19 cellular contexts compared by ENCODE assay signal in the genomic region with DNA sequence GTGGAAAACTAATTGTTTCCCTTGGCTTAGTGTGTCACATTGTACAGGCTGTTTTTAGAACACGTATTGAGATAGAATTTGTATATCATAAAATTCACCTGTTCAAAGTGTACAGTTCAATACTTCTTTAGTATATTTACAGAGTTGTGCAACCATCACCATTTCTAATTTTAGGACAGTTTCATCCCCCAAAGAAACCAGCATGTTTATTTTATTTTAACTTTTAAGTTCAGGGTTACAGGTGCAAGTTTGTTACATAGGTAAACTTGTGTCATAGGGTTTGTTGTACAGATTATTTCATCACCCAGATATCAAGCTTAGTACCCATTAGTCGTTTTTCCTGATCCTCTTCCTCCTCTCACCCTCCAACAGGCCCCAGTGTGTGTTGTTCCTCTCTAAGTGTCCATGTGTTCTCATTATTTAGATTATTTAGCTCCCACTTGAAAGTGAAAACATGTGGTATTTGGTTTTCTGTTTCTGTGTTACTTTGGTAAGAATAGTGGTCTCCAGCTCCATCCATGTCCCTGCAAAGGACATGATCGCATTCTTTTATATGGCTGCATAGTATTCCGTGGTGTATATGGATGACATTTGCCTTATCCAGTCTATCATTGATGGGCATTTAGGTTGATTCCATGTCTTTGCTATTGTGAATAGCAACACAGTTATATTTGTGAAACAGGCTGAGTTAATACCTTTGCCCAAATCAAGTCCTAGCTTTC. TPM values are rescaled to one million over a fixed set of nuclear protein-coding genes. Genes with fewer than 3 reads are reported as not detected.
"Had no signal": no experiment of that assay in that cellular context is flagged by ENCODE, and none has a peak within 500 bp of the region (broad histone marks: within the 10 kb centered on the region; RNA-seq: fewer than 3 reads in every experiment).

No MANE protein-coding gene starts in this region.

- H3K4me3 ChIP-seq: lung, tibial artery, uterus had no signal

- H3K4me3 Mint-ChIP-seq: activated naive CD8-positive, alpha-beta T cell treated with anti-CD3 and anti-CD28 coated beads, Interleukin-2, amount 50 U/mL, for 24 hours; stimulated activated memory B cell treated with anti-CD40 and anti-IgM and Interleukin-4, amounts not matched to agents 10 μg/mL and 1 μg/mL and 100 μg/mL, for 72 hours; T-cell had no signal

- H3K36me3 Mint-ChIP-seq: stimulated activated memory B cell treated with anti-CD40 and anti-IgM and Interleukin-4, amounts not matched to agents 10 μg/mL and 1 μg/mL and 100 μg/mL, for 72 hours; T-cell had no signal

- H3K9me3 ChIP-seq: tibial artery, uterus had no signal

- H3K4me1 Mint-ChIP-seq: activated naive CD8-positive, alpha-beta T cell treated with anti-CD3 and anti-CD28 coated beads, Interleukin-2, amount 50 U/mL, for 24 hours; stimulated activated memory B cell treated with anti-CD40 and anti-IgM and Interleukin-4, amounts not matched to agents 10 μg/mL and 1 μg/mL and 100 μg/mL, for 72 hours; T-cell had no signal

- H3K27ac ChIP-seq: tibial artery, uterus had no signal

- DNase-seq: activated CD4-positive, alpha-beta T cell treated with anti-CD3 and anti-CD28 coated beads, Interleukin-2, amount 50 U/mL, for 1 hour; activated CD8-positive, alpha-beta memory T cell treated with anti-CD3 and anti-CD28 coated beads for 24 hours; activated naive CD4-positive, alpha-beta T cell treated with Interleukin-2 at 50 U/mL for 16 hours; activated naive CD8-positive, alpha-beta T cell treated with anti-CD3 and anti-CD28 coated beads, Interleukin-2, amount 50 U/mL, for 24 hours; kidney glomerular epithelial cell; midbrain; stimulated activated CD4-positive, alpha-beta T cell treated with anti-CD3 and anti-CD28 coated beads, Interleukin-2, amount 100 ng/mL, for 48 hours; T-cell; T-helper 9 cell; tibial artery; uterus had no signal

- ATAC-seq: activated CD4-positive, CD25-positive, alpha-beta regulatory T cell treated with anti-CD3 and anti-CD28 coated beads, Interleukin-2, amount 50 U/mL, for 24 hours; activated naive CD8-positive, alpha-beta T cell treated with anti-CD3 and anti-CD28 coated beads, Interleukin-2, amount 50 U/mL, for 24 hours; stimulated activated memory B cell treated with anti-CD40 and anti-IgM and Interleukin-4, amounts not matched to agents 10 μg/mL and 1 μg/mL and 100 μg/mL, for 72 hours; T-cell had no signal

- H3K27me3 ChIP-seq: tibial artery, uterus had no signal

- H3K27ac Mint-ChIP-seq: activated naive CD8-positive, alpha-beta T cell treated with anti-CD3 and anti-CD28 coated beads, Interleukin-2, amount 50 U/mL, for 24 hours; stimulated activated memory B cell treated with anti-CD40 and anti-IgM and Interleukin-4, amounts not matched to agents 10 μg/mL and 1 μg/mL and 100 μg/mL, for 72 hours; T-cell had no signal

- H3K4me1 ChIP-seq: tibial artery, uterus had no signal

- H3K36me3 ChIP-seq: tibial artery, uterus had no signal

- H3K9me3 Mint-ChIP-seq: activated naive CD8-positive, alpha-beta T cell treated with anti-CD3 and anti-CD28 coated beads, Interleukin-2, amount 50 U/mL, for 24 hours; stimulated activated memory B cell treated with anti-CD40 and anti-IgM and Interleukin-4, amounts not matched to agents 10 μg/mL and 1 μg/mL and 100 μg/mL, for 72 hours had no signal

- FAIRE-seq: astrocyte had no signal

RNA-seq across cellular contexts. Expression of a gene that starts 58.2 kb away (rescaled TPM):
- total RNA-seq: astrocyte, epithelial cell of proximal tubule, myocyte, osteocyte, T-cell had no signal
- polyA plus RNA-seq: neural cell had no signal
